ENCODE assay signal across 16 cellular contexts in genomic region chr20:16388731-16389130, GRCh38.
"Had no signal": no experiment of that assay in that cellular context is flagged by ENCODE, and none has a peak within 500 bp of the region (broad histone marks: within the 10 kb centered on the region; RNA-seq: fewer than 3 reads in every experiment).

No MANE protein-coding gene starts in this region.

- H3K4me3 ChIP-seq: esophagus squamous epithelium, mucosa of descending colon, neural progenitor cell, psoas muscle, thyroid gland had no signal

- H3K36me3 ChIP-seq: neural progenitor cell, thyroid gland had no signal

- H3K9me3 ChIP-seq: esophagus squamous epithelium, mucosa of descending colon, psoas muscle, thyroid gland had no signal

- H3K27me3 ChIP-seq: esophagus squamous epithelium, neural progenitor cell, thyroid gland had no signal

- H3K4me1 ChIP-seq: esophagus squamous epithelium, neural progenitor cell, psoas muscle had no signal

- DNase-seq: activated B cell treated with CpG ODN at 0.5 μM for 24 hours; activated CD4-positive, alpha-beta memory T cell treated with anti-CD3 and anti-CD28 coated beads for 36 hours; activated CD4-positive, alpha-beta T cell treated with anti-CD3 and anti-CD28 coated beads for 4 hours; activated T-cell treated with anti-CD3 and anti-CD28 coated beads for 4 hours; effector CD8-positive, alpha-beta T cell; esophagus squamous epithelium; left cardiac atrium; mesenchymal stem cell; mucosa of descending colon; naive thymus-derived CD4-positive, alpha-beta T cell; psoas muscle; right cardiac atrium; stimulated activated CD4-positive, alpha-beta T cell treated with anti-CD3 and anti-CD28 coated beads, Interleukin-2, amount 100 ng/mL, for 24 hours; stimulated activated naive CD4-positive, alpha-beta T cell treated with Interleukin-2 at 50 U/mL for 16 hours; thyroid gland had no signal

- ATAC-seq: left cardiac atrium; mucosa of descending colon; naive thymus-derived CD4-positive, alpha-beta T cell; psoas muscle; right cardiac atrium had no signal
